13 cellular contexts compared by ENCODE assay signal in the genomic region with DNA sequence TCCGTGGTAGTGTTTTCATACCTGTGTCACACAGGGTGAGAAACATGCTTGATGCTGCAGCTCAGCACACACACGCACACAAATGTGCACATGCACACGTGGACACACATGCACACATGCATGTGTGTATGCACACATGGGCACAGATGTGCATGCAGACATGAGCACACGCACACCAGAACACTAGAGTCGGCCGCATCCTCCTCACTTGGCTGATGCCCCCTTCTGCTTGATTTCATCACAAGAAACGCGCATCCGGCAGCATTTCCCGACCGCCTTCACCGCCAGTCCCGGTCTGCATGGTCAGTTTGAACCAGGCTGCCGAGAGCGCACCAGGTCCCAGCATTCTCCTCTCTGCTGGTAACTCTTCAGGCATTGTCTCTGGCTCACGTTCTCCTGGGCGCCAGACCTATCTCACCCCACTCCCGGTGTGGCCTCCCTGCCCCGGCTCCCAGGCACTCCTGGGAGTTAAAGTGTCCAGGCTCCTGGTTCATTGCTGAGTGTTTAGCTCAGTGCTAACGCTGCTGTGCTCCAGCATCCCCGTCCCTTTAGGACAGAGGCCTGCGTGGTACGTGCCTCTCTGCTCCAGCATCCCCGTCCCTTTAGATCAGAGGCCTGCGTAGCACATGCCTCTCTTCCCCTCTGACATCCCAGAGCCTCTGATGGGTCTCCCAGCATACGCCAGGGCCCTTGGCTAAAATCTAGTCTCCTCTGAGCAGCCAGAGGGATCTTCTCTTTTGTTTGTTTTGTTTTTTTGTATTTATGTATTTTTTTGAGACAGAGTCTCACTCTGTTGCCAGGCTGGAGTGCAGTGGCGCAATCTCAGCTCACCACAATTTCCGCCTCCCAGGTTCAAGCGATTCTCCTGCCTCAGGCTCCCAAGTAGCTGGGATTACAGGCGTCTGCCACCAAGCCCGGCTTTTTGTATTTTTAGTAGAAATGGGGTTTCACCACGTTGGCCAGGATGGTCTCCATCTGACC. TPM values are rescaled to one million over a fixed set of nuclear protein-coding genes. Genes with fewer than 3 reads are reported as not detected.
DNase-seq lines count a peak whose midpoint lies in the region; ATAC-seq, FAIRE-seq and TF ChIP-seq lines count a peak whose summit lies in the region.
"Had no signal": no experiment of that assay in that cellular context is flagged by ENCODE, and none has a peak within 500 bp of the region (broad histone marks: within the 10 kb centered on the region; RNA-seq: fewer than 3 reads in every experiment).

No MANE protein-coding gene starts in this region.

- no peaks in the 10 kb centered on the region for H3K9me2 ChIP-seq in PC-9 (ENCODE audit: insufficient read depth)
- H3K9me2 ChIP-seq in OCI-LY7 (ENCODE audit: insufficient read depth, low read length), result no peaks in the 10 kb centered on the region

- ATAC-seq in pancreas, result no peak
- ATAC-seq in activated CD4-positive, CD25-positive, alpha-beta regulatory T cell treated with anti-CD3 and anti-CD28 coated beads, Interleukin-2, amount 50 U/mL, for 24 hours, result no peak

- 91 to 94% methylated on average over 29 to 32 of the region's 32 CpGs for WGBS in endodermal cell (ENCODE audit: insufficient coverage in 1 of 2, insufficient read length in 1 of 2), 2 experiments
- WGBS in pancreas, 2 donors, result 86 to 89% methylated on average over 32 of the region's 32 CpGs

- no peak overlapping the region for H2AFZ ChIP-seq in PC-9
- no peak overlapping the region for H2AFZ ChIP-seq in OCI-LY7 (ENCODE audit: low read length)

- BruUV-seq in PC-9 (replicated peaks; lab: Mats Ljungman, UMichigan) (no TSS peak), OCI-LY7 (replicated peaks; lab: Mats Ljungman, UMichigan) (no TSS peak)

- no peaks in the 10 kb centered on the region for H3K36me3 Mint-ChIP-seq in endodermal cell (ENCODE audit: low read depth)

- intact Hi-C loops in PC-9 (cut with micrococcal nuclease; ENCODE audit: unreplicated experiment) (loop anchor here (1.0 kb wide), 3 partner anchors 14 to 46 kb away; no protein-coding TSS in a partner anchor), pancreas (cut with DNase I) (no loop called here), OCI-LY7 (cut with micrococcal nuclease; ENCODE audit: unreplicated experiment) (no loop called here)

- TF ChIP-seq CTCF in PC-9 (conservative IDR thresholded peaks at IDR 0.05) (no peak), endodermal cell (conservative IDR thresholded peaks at IDR 0.05) (no peak), pancreas (IDR thresholded peaks at IDR 0.05) (no peak), OCI-LY7 (conservative IDR thresholded peaks at IDR 0.05; ENCODE audit: low read length) (no peak)

- H3K79me2 ChIP-seq in PC-9 (ENCODE audit: low read depth), result peaks cover 58% of the 10 kb centered on the region
- no peaks in the 10 kb centered on the region for H3K79me2 ChIP-seq in OCI-LY7 (ENCODE audit: insufficient read depth, low read depth, low read length)

- H3K27me3 ChIP-seq in PC-9 (ENCODE audit: insufficient read depth, low read depth) (no peaks in the 10 kb centered on the region), endodermal cell (ENCODE audit: control insufficient read depth, insufficient read depth, low read length, poor library complexity, severe bottlenecking) (no peaks in the 10 kb centered on the region), pancreas (no peaks in the 10 kb centered on the region)
- H3K27me3 ChIP-seq: adrenal gland, Peyer's patch had no signal

- POLR2A ChIA-PET in PC-9 (lab: Charles Lee; ENCODE audit: unreplicated experiment) (interaction anchor here (0.5 to 2.0 kb wide), 7 partner anchors 13 to 662 kb away, joined by 3 to 26 read pairs (median 4); partner anchors contain the start of gene CHMP6), OCI-LY7 (lab: Charles Lee) (no interaction called here)

- H3K27ac ChIP-seq in PC-9 (peak overlapping the region; percentile 87), endodermal cell (ENCODE audit: low read depth, low read length) (no peak overlapping the region), pancreas (peak overlapping the region; percentile 22 to 65 (median 42)), OCI-LY7 (ENCODE audit: low read depth, low read length, poor library complexity, severe bottlenecking) (no peak overlapping the region)

- H3K9me3 ChIP-seq in PC-9 (ENCODE audit: insufficient read depth, low read depth), result no peaks in the 10 kb centered on the region
- no peaks in the 10 kb centered on the region for H3K9me3 ChIP-seq in endodermal cell (ENCODE audit: control insufficient read depth, low read length)
- H3K9me3 ChIP-seq in pancreas, result no peaks in the 10 kb centered on the region
- H3K9me3 ChIP-seq in OCI-LY7 (ENCODE audit: low read length), result no peaks in the 10 kb centered on the region
- H3K9me3 ChIP-seq: adrenal gland, Peyer's patch had no signal

- peak overlapping the region; percentile 68 for H3K4me2 ChIP-seq in PC-9
- no peak overlapping the region for H3K4me2 ChIP-seq in OCI-LY7 (ENCODE audit: low read length)

- H3K36me3 ChIP-seq in PC-9 (ENCODE audit: low read depth), result no peaks in the 10 kb centered on the region
- no peaks in the 10 kb centered on the region for H3K36me3 ChIP-seq in endodermal cell (ENCODE audit: control insufficient read depth, insufficient read depth, low read length)
- no peaks in the 10 kb centered on the region for H3K36me3 ChIP-seq in pancreas
- no peaks in the 10 kb centered on the region for H3K36me3 ChIP-seq in OCI-LY7 (ENCODE audit: insufficient read depth, low read length)
- H3K36me3 ChIP-seq: adrenal gland, Peyer's patch had no signal

- H3K4me1 ChIP-seq in PC-9 (replicated peaks; ENCODE audit: insufficient read depth) (peaks cover 47% of the 10 kb centered on the region), endodermal cell (ENCODE audit: control insufficient read depth, insufficient read depth, low read length) (no peaks in the 10 kb centered on the region), pancreas (no peaks in the 10 kb centered on the region), OCI-LY7 (ENCODE audit: insufficient read depth, low read length, poor library complexity, severe bottlenecking) (no peaks in the 10 kb centered on the region)

- no peaks in the 10 kb centered on the region for H3K27me3 Mint-ChIP-seq in endodermal cell (ENCODE audit: insufficient read depth)

- H3K4me3 Mint-ChIP-seq in endodermal cell, result no peak overlapping the region

- no peak overlapping the region for H3K4me3 ChIP-seq in PC-9
- H3K4me3 ChIP-seq in endodermal cell (ENCODE audit: low read length), result no peak overlapping the region
- H3K4me3 ChIP-seq in pancreas, result no peak overlapping the region
- H3K4me3 ChIP-seq in OCI-LY7 (ENCODE audit: low read depth, low read length, poor library complexity, severe bottlenecking), result no peak overlapping the region
- H3K4me3 ChIP-seq: adrenal gland had no signal

- CTCF ChIA-PET in PC-9 (lab: Charles Lee) (no interaction called here), OCI-LY7 (lab: Charles Lee; ENCODE audit: unreplicated experiment) (no interaction called here)

- H4K20me1 ChIP-seq in PC-9 (ENCODE audit: insufficient read depth) (no peaks in the 10 kb centered on the region), OCI-LY7 (ENCODE audit: insufficient read depth, low read length) (no peaks in the 10 kb centered on the region)

- H3K27ac Mint-ChIP-seq in endodermal cell, result peak overlapping the region; percentile 61

- H3F3A ChIP-seq in PC-9 (ENCODE audit: insufficient read depth, low read depth), result peaks cover 21% of the 10 kb centered on the region

- DNase-seq in Daoy (ENCODE audit: low read depth) (peak; percentile 44), PC-9 (peak; percentile 49 to 56), endodermal cell (no peak), pancreas (no peak), HUDEP-2 (lab: John Stamatoyannopoulos, UW; ENCODE audit: unreplicated experiment in 76 of 76) (no peak), OCI-LY7 (ENCODE audit: low spot score) (no peak), occipital lobe (lab: John Stamatoyannopoulos, UW) (no peak)
- DNase-seq: activated CD8-positive, alpha-beta memory T cell treated with anti-CD3 and anti-CD28 coated beads, Interleukin-2, amount 50 U/mL, for 48 hours; NCI-H2107 had no signal

- FAIRE-seq in pancreas (lab: Jason Lieb, UNC), result no peak
- FAIRE-seq: G401.6 had no signal

- no peaks in the 10 kb centered on the region for H3K9me3 Mint-ChIP-seq in endodermal cell

- no peak overlapping the region for H3K9ac ChIP-seq in endodermal cell (ENCODE audit: extremely low read depth, low read length, poor library complexity, severe bottlenecking)

- H3K4me1 Mint-ChIP-seq in endodermal cell, result peaks cover 5% of the 10 kb centered on the region

RNA-seq across cellular contexts. Expression of gene BAIAP2, which starts 16.0 kb away (rescaled TPM):
- total RNA-seq in Daoy (2014; rRNA removed; shearing (Covaris generic)), result 62.0 and 65.6 TPM in 2 replicates
- total RNA-seq in PC-9 (2021), result 109 and 125 TPM in 2 replicates
- total RNA-seq in endodermal cell, result 10 to 100 TPM; 24.9 to 32.7 TPM
- polyA plus RNA-seq in endodermal cell (2013, experiment 1 of 2), result 41.7 TPM
- polyA plus RNA-seq in endodermal cell (2013, experiment 2 of 2), result 39.0 TPM
- total RNA-seq in pancreas, result 10 to 100 TPM in 3 of 6 donors, 1 to 10 TPM in 3; 4.7 to 13.2 (median 8.6) TPM
- 10 to 100 TPM; 11.6 to 16.4 TPM for polyA plus RNA-seq in pancreas
- 1.3 and 2.1 TPM in 2 replicates for total RNA-seq in OCI-LY7 (2014; rRNA removed; shearing (Covaris generic))
- 2.1 and 2.3 TPM in 2 replicates for total RNA-seq in OCI-LY7 (2022)
- 26.2 TPM for total RNA-seq in occipital lobe

RNA-seq across cellular contexts. Expression of gene CHMP6, which starts 59.3 kb away (rescaled TPM):
- 17.7 and 30.9 TPM in 2 replicates for total RNA-seq in Daoy (2014; rRNA removed; shearing (Covaris generic))
- total RNA-seq in PC-9 (2021) (17.4 and 18.1 TPM in 2 replicates), endodermal cell (10 to 100 TPM; 28.4 to 32.5 TPM), pancreas (10 to 100 TPM in 4 of 6 donors, 1 to 10 TPM in 2; 9.5 to 15.1 (median 12.4) TPM), OCI-LY7 (2022) (23.6 and 23.8 TPM in 2 replicates), occipital lobe (11.7 TPM)
- 23.4 TPM for polyA plus RNA-seq in endodermal cell (2013, experiment 1 of 2)
- 20.2 TPM for polyA plus RNA-seq in endodermal cell (2013, experiment 2 of 2)
- polyA plus RNA-seq in pancreas, result 10 to 100 TPM; 22.4 to 30.8 TPM
- 7.9 and 10.8 TPM in 2 replicates for total RNA-seq in OCI-LY7 (2014; rRNA removed; shearing (Covaris generic))

Comparison
In these comparisons a context has a peak if more than half of its experiments do, and no peak if none do; other contexts are left out.
1. DNase-seq: peak in Daoy (single experiment) and PC-9 (2 of 2); none in endodermal cell (single experiment), pancreas (0 of 6), HUDEP-2 (0 of 76), OCI-LY7 (single experiment) and occipital lobe (single experiment).
2. H3K27ac ChIP-seq: peak in PC-9 (single experiment) and pancreas (4 of 4); none in endodermal cell (single experiment) and OCI-LY7 (single experiment).